13 cellular contexts compared by ENCODE assay signal in the genomic region with DNA sequence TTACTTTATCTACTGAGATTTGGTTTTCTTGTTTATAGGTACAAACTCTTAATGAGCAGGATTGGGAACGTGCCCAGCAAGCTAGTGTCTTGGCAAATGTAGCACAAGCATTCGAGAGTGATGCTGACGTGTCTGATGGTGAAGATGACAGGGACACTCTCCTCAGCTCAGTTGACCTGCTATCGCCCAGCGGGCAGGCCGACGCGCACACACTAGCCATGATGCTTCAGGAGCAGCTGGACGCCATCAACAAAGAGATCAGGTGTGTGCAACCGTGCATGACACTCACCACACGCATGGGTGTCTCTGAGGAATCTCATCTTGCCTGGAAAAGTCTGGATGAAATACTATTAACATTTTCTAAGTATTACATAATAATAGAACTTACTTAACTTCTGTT.
"Had no signal": no experiment of that assay in that cellular context is flagged by ENCODE, and none has a peak within 500 bp of the region (broad histone marks: within the 10 kb centered on the region; RNA-seq: fewer than 3 reads in every experiment).

No MANE protein-coding gene starts in this region.

- H2AFZ ChIP-seq: hepatocyte had no signal

- H3K4me2 ChIP-seq: hepatocyte had no signal

- DNase-seq: activated CD4-positive, CD25-positive, alpha-beta regulatory T cell treated with anti-CD3 and anti-CD28 coated beads, Interleukin-2, amount 50 U/mL, for 72 hours; activated gamma-delta T cell; effector memory CD8-positive, alpha-beta T cell; left lung; occipital lobe; right lobe of liver; stimulated activated CD4-positive, alpha-beta T cell treated with anti-CD3 and anti-CD28 coated beads, Interleukin-4, amount 100 ng/mL, for 24 hours; stomach; T-helper 2 cell had no signal

- H3K4me1 ChIP-seq: left lung, right lobe of liver, stomach, upper lobe of left lung had no signal

- H3K79me2 ChIP-seq: hepatocyte had no signal

- H3K9me3 ChIP-seq: left lung, right lobe of liver, stomach, upper lobe of left lung had no signal

- H3K27me3 ChIP-seq: hepatocyte, left lung, right lobe of liver, stomach, upper lobe of left lung had no signal

- ATAC-seq: effector memory CD8-positive, alpha-beta T cell; left lung; right lobe of liver; stimulated activated effector memory CD8-positive, alpha-beta T cell treated with anti-CD3 and anti-CD28 coated beads, Interleukin-12 subunit alpha, Interleukin-12 subunit beta, amount 100 ng/mL, for 72 hours had no signal

- H3K27ac ChIP-seq: hepatocyte, left lung, right lobe of liver, stomach, upper lobe of left lung, VCaP had no signal

- H3K4me3 ChIP-seq: hepatocyte, left lung, right lobe of liver, stomach, upper lobe of left lung had no signal
